In genomic region chr1:229440821-229441537, GRCh38 we compare ENCODE assay signal across 8 cellular contexts. TPM values are rescaled to one million over a fixed set of nuclear protein-coding genes. Genes with fewer than 3 reads are reported as not detected.
DNase-seq lines count a peak whose midpoint lies in the region; ATAC-seq and TF ChIP-seq lines count a peak whose summit lies in the region.

No MANE protein-coding gene starts in this region.

- peaks cover 10% of the 10 kb centered on the region for H3K27me3 Mint-ChIP-seq in type B pancreatic cell

- 70 to 80% methylated on average over 6 of the region's 6 CpGs for WGBS in esophagus squamous epithelium, 2 donors

- H3K4me3 Mint-ChIP-seq in type B pancreatic cell = no peak overlapping the region

- ATAC-seq in GM21447 (IDR thresholded peaks at IDR 0.05; ENCODE audit: unreplicated experiment) (peak; percentile 98), HG03571 (IDR thresholded peaks at IDR 0.05; ENCODE audit: unreplicated experiment) (peak; percentile 98)

- no peak overlapping the region for H3K27ac ChIP-seq in esophagus squamous epithelium

- no peaks in the 10 kb centered on the region for H3K9me3 ChIP-seq in esophagus squamous epithelium

- intact Hi-C loops in esophagus squamous epithelium (cut with DNase I) = no loop called here

- H3K27me3 ChIP-seq in GM06990 (replicated peaks; ENCODE audit: control insufficient read depth, insufficient read depth, low read length) = no peaks in the 10 kb centered on the region
- peaks cover 0 to 6% (median 0%) of the 10 kb centered on the region in 4 donors for H3K27me3 ChIP-seq in esophagus squamous epithelium

- H3K36me3 ChIP-seq in GM06990 (ENCODE audit: control insufficient read depth, insufficient read depth, low read length) (peaks cover 4% of the 10 kb centered on the region), esophagus squamous epithelium (peaks cover 0 to 73% (median 12%) of the 10 kb centered on the region in 3 donors)

- DNase-seq in GM06990 (ENCODE audit: extremely low read depth, insufficient read length) (peak; percentile 79), fibroblast of the aortic adventitia (ENCODE audit: low read depth) (peak; percentile 60), medulla oblongata (ENCODE audit: extremely low spot score) (no peak), HT-29 (ENCODE audit: low spot score) (no peak), type B pancreatic cell (ENCODE audit: extremely low spot score, unreplicated experiment) (no peak), esophagus squamous epithelium (lab: John Stamatoyannopoulos, UW) (no peak)

- H3K36me3 Mint-ChIP-seq in type B pancreatic cell = peaks cover 12% of the 10 kb centered on the region

- no peak overlapping the region for H3K27ac Mint-ChIP-seq in type B pancreatic cell

- H3K4me1 Mint-ChIP-seq in type B pancreatic cell (ENCODE audit: unreplicated experiment) = no peaks in the 10 kb centered on the region

- no peak for TF ChIP-seq POLR2A in esophagus squamous epithelium (IDR thresholded peaks at IDR 0.05)

- no peaks in the 10 kb centered on the region for H3K4me1 ChIP-seq in esophagus squamous epithelium

- H3K4me3 ChIP-seq in GM06990 (replicated peaks; ENCODE audit: low read depth, low read length) (no peak overlapping the region), fibroblast of the aortic adventitia (ENCODE audit: low read depth, low read length) (no peak overlapping the region), esophagus squamous epithelium (no peak overlapping the region)

- no peaks in the 10 kb centered on the region for H3K9me3 Mint-ChIP-seq in type B pancreatic cell

- TF ChIP-seq CTCF in GM06990 (IDR thresholded peaks at IDR 0.05; ENCODE audit: insufficient read depth, low read length, poor library complexity, severe bottlenecking) (no peak), fibroblast of the aortic adventitia (IDR thresholded peaks at IDR 0.05; ENCODE audit: insufficient read depth, low read length) (no peak), type B pancreatic cell (conservative IDR thresholded peaks at IDR 0.05) (no peak), esophagus squamous epithelium (IDR thresholded peaks at IDR 0.05) (no peak)

RNA-seq across cellular contexts. Expression of gene ACTA1, which starts 7.1 kb away (rescaled TPM):
- total RNA-seq in fibroblast of the aortic adventitia (ENCODE audit: low replicate concordance) (not detected in 2 replicates), type B pancreatic cell (ENCODE audit: low replicate concordance) (0.55 and 1.9 TPM in 2 replicates), esophagus squamous epithelium (under 1 TPM in 3 of 4 donors, not detected in 1; 0.19 to 0.75 (median 0.26) TPM)
- total RNA-seq in HT-29 (2014; rRNA removed; shearing (Covaris generic)) = 0.20 and 0.34 TPM in 2 replicates

Comparison
In these comparisons a context has a peak if more than half of its experiments do, and no peak if none do; other contexts are left out.
1. DNase-seq: peak in GM06990 (single experiment) and fibroblast of the aortic adventitia (single experiment); none in medulla oblongata (single experiment), HT-29 (single experiment), type B pancreatic cell (single experiment) and esophagus squamous epithelium (single experiment).